22 cellular contexts compared by ENCODE assay signal in genomic region chr2:158904620-158905177, GRCh38.
DNase-seq lines count a peak whose midpoint lies in the region; ATAC-seq and TF ChIP-seq lines count a peak whose summit lies in the region.
"Had no signal": no experiment of that assay in that cellular context is flagged by ENCODE, and none has a peak within 500 bp of the region (broad histone marks: within the 10 kb centered on the region; RNA-seq: fewer than 3 reads in every experiment).

No MANE protein-coding gene starts in this region.

- H3K9me2 ChIP-seq in SK-N-SH = no peaks in the 10 kb centered on the region

- no peak overlapping the region for H3K27ac ChIP-seq in SK-N-SH (ENCODE audit: low read depth in 2 of 2, low read length in 1 of 2)
- no peak overlapping the region for H3K27ac ChIP-seq in neural progenitor cell
- H3K27ac ChIP-seq: BLaER1 treated with 17β-estradiol and CSF1 and Interleukin-3, amounts not matched to agents 10 nM and 100 nM; HL-60 had no signal

- no peaks in the 10 kb centered on the region for H4K20me1 ChIP-seq in SK-N-SH (ENCODE audit: insufficient read depth)
- no peaks in the 10 kb centered on the region for H4K20me1 ChIP-seq in neural progenitor cell (ENCODE audit: low read depth)
- H4K20me1 ChIP-seq: BLaER1 treated with 17β-estradiol and CSF1 and Interleukin-3, amounts not matched to agents 10 nM and 100 nM had no signal

- POLR2A ChIA-PET in SK-N-SH (lab: Yijun Ruan, JAX) = no interaction called here
- POLR2A ChIA-PET in activated CD4-positive, alpha-beta T cell treated with anti-CD3 and anti-CD28 coated beads for 36 hours (lab: Charles Lee) = no interaction called here

- 79% methylated on average over 1 of the region's 1 CpG for WGBS in SK-N-SH (ENCODE audit: low lambda C conversion rate)

- CTCF ChIA-PET in SK-N-SH (lab: Yijun Ruan, JAX) = interaction anchor here (0.7 to 1.7 kb wide), 4 partner anchors 12 to 266 kb away, joined by 3 to 4 read pairs (median 3); no protein-coding TSS in a partner anchor
- CTCF ChIA-PET in activated CD4-positive, alpha-beta T cell treated with anti-CD3 and anti-CD28 coated beads for 36 hours (lab: Charles Lee) = interaction anchor here (0.7 to 3.8 kb wide), 3 partner anchors 81 to 219 kb away, joined by 3 to 33 read pairs (median 4); no protein-coding TSS in a partner anchor

- H3K79me2 ChIP-seq in SK-N-SH (ENCODE audit: insufficient read depth) = no peaks in the 10 kb centered on the region
- no peaks in the 10 kb centered on the region for H3K79me2 ChIP-seq in neural progenitor cell (ENCODE audit: low read depth)

- H3K9ac ChIP-seq in SK-N-SH (no peak overlapping the region), neural progenitor cell (no peak overlapping the region)
- H3K9ac ChIP-seq: BLaER1 treated with 17β-estradiol and CSF1 and Interleukin-3, amounts not matched to agents 10 nM and 100 nM had no signal

- peaks cover 24% of the 10 kb centered on the region for H3K4me1 Mint-ChIP-seq in neural progenitor cell
- no peaks in the 10 kb centered on the region for H3K4me1 Mint-ChIP-seq in activated CD4-positive, alpha-beta T cell treated with anti-CD3 and anti-CD28 coated beads for 36 hours

- ATAC-seq in SK-N-SH treated with all-trans-retinoic acid at 6 μM for 48 hours = no peak
- ATAC-seq in activated CD4-positive, alpha-beta T cell treated with anti-CD3 and anti-CD28 coated beads for 36 hours = no peak
- ATAC-seq: Panc1 had no signal

- no peaks in the 10 kb centered on the region for H3K36me3 Mint-ChIP-seq in neural progenitor cell
- no peaks in the 10 kb centered on the region for H3K36me3 Mint-ChIP-seq in activated CD4-positive, alpha-beta T cell treated with anti-CD3 and anti-CD28 coated beads for 36 hours (ENCODE audit: low read depth)
- H3K36me3 Mint-ChIP-seq: CD4-positive, alpha-beta memory T cell had no signal

- TF ChIP-seq CTCF in SK-N-SH (IDR thresholded peaks at IDR 0.05) (no peak), fibroblast of villous mesenchyme (IDR thresholded peaks at IDR 0.05; ENCODE audit: insufficient read depth, low read depth, low read length) (no peak), neural progenitor cell (IDR thresholded peaks at IDR 0.05) (no peak), foreskin fibroblast (IDR thresholded peaks at IDR 0.05; ENCODE audit: low read depth, low read length) (no peak)

- TF ChIP-seq EP300 in SK-N-SH (IDR thresholded peaks at IDR 0.05; ENCODE audit: borderline replicate concordance in 1 of 2, low read depth in 1 of 2, low read length in 1 of 2) = no peak

- no peak for TF ChIP-seq RAD21 in SK-N-SH (IDR thresholded peaks at IDR 0.05; ENCODE audit: low read length)

- no peaks in the 10 kb centered on the region for H3K9me3 ChIP-seq in SK-N-SH
- H3K9me3 ChIP-seq in neural progenitor cell (ENCODE audit: low read depth) = no peaks in the 10 kb centered on the region
- H3K9me3 ChIP-seq: BLaER1 treated with 17β-estradiol and CSF1 and Interleukin-3, amounts not matched to agents 10 nM and 100 nM had no signal

- H3K4me2 ChIP-seq in SK-N-SH (no peak overlapping the region), neural progenitor cell (no peak overlapping the region)
- H3K4me2 ChIP-seq: BLaER1 treated with 17β-estradiol and CSF1 and Interleukin-3, amounts not matched to agents 10 nM and 100 nM had no signal

- no peaks in the 10 kb centered on the region for H3K9me3 Mint-ChIP-seq in neural progenitor cell
- H3K9me3 Mint-ChIP-seq in activated CD4-positive, alpha-beta T cell treated with anti-CD3 and anti-CD28 coated beads for 36 hours (ENCODE audit: low read depth) = no peaks in the 10 kb centered on the region
- H3K9me3 Mint-ChIP-seq: CD4-positive, alpha-beta memory T cell; HFFc6 had no signal

- no peaks in the 10 kb centered on the region for H3F3A ChIP-seq in SK-N-SH (replicated peaks; ENCODE audit: insufficient read depth)
- no peaks in the 10 kb centered on the region for H3F3A ChIP-seq in neural progenitor cell (ENCODE audit: low read depth)

- H3K4me3 ChIP-seq in SK-N-SH (ENCODE audit: low read depth in 2 of 2, low read length in 1 of 2) (no peak overlapping the region), fibroblast of villous mesenchyme (ENCODE audit: low read depth, low read length) (no peak overlapping the region), neural progenitor cell (no peak overlapping the region), foreskin fibroblast (ENCODE audit: low read depth in 1 of 2, low read length in 2 of 2) (no peak overlapping the region)
- H3K4me3 ChIP-seq: BLaER1 treated with 17β-estradiol and CSF1 and Interleukin-3, amounts not matched to agents 10 nM and 100 nM had no signal

- H3K4me3 Mint-ChIP-seq in neural progenitor cell = no peak overlapping the region
- H3K4me3 Mint-ChIP-seq in activated CD4-positive, alpha-beta T cell treated with anti-CD3 and anti-CD28 coated beads for 36 hours = no peak overlapping the region
- H3K4me3 Mint-ChIP-seq: CD4-positive, alpha-beta memory T cell; HFFc6 had no signal

- H3K27me3 ChIP-seq in SK-N-SH (ENCODE audit: insufficient read depth) = no peaks in the 10 kb centered on the region
- no peaks in the 10 kb centered on the region for H3K27me3 ChIP-seq in neural progenitor cell
- H3K27me3 ChIP-seq: BLaER1 treated with 17β-estradiol and CSF1 and Interleukin-3, amounts not matched to agents 10 nM and 100 nM had no signal

- H3K27me3 Mint-ChIP-seq in neural progenitor cell (ENCODE audit: insufficient read depth, low read depth) = no peaks in the 10 kb centered on the region
- H3K27me3 Mint-ChIP-seq in activated CD4-positive, alpha-beta T cell treated with anti-CD3 and anti-CD28 coated beads for 36 hours = no peaks in the 10 kb centered on the region

- H3K36me3 ChIP-seq in SK-N-SH (replicated peaks in 1 of 2; ENCODE audit: control insufficient read depth in 1 of 2, insufficient read depth in 2 of 2, low read length in 1 of 2) (no peaks in the 10 kb centered on the region), neural progenitor cell (no peaks in the 10 kb centered on the region)
- H3K36me3 ChIP-seq: BLaER1 treated with 17β-estradiol and CSF1 and Interleukin-3, amounts not matched to agents 10 nM and 100 nM had no signal

- DNase-seq in SK-N-SH (no peak), fibroblast of villous mesenchyme (ENCODE audit: low read depth) (peak; percentile 23), neural progenitor cell (ENCODE audit: low spot score) (no peak), foreskin fibroblast (no peak)
- no peak for DNase-seq in activated CD8-positive, alpha-beta memory T cell treated with anti-CD3 and anti-CD28 coated beads, Interleukin-2, amount 50 U/mL, for 4 hours
- no peak for DNase-seq in activated CD4-positive, alpha-beta T cell treated with anti-CD3 and anti-CD28 coated beads for 36 hours
- DNase-seq: 8988T; CD4-positive, alpha-beta memory T cell; DMS53; HFFc6; KG1; NCI-H1105; NCI-H146; NCI-H2029; NCI-H2171; NCI-H345; NCI-H524; NCI-H82 had no signal

- H3K4me1 ChIP-seq in SK-N-SH (ENCODE audit: control insufficient read depth in 1 of 2, insufficient read depth in 2 of 2, low read depth in 1 of 2, low read length in 1 of 2) = peaks cover 0 to 4% of the 10 kb centered on the region in 2 experiments; a peak in 1 of 4 replicates
- H3K4me1 ChIP-seq in neural progenitor cell = peaks cover 16% of the 10 kb centered on the region
- H3K4me1 ChIP-seq: BLaER1 treated with 17β-estradiol and CSF1 and Interleukin-3, amounts not matched to agents 10 nM and 100 nM had no signal

- peak overlapping the region; percentile 81 for H3K27ac Mint-ChIP-seq in neural progenitor cell
- H3K27ac Mint-ChIP-seq in activated CD4-positive, alpha-beta T cell treated with anti-CD3 and anti-CD28 coated beads for 36 hours = no peak overlapping the region
- H3K27ac Mint-ChIP-seq: CD4-positive, alpha-beta memory T cell; HFFc6 had no signal

- intact Hi-C loops in activated CD4-positive, alpha-beta T cell treated with anti-CD3 and anti-CD28 coated beads for 36 hours (cut with DNase I, micrococcal nuclease) = loop anchor here (5.0 kb wide), 4 partner anchors 283 to 1118 kb away; no protein-coding TSS in a partner anchor

- H2AFZ ChIP-seq in SK-N-SH (ENCODE audit: low read depth) (peak overlapping the region; percentile 64; the same call in 1 of the 2 replicates), neural progenitor cell (replicated peaks) (peak overlapping the region; percentile 12)

TF ChIP-seq in SK-N-SH, 30 proteins besides CTCF, POLR2A, EP300 and RAD21 (continues in another document):
- TF ChIP-seq FOXJ3 (CRISPR knock-in tag; IDR thresholded peaks at IDR 0.05) (no peak), JUND (IDR thresholded peaks at IDR 0.05) (no peak), TAF1 (IDR thresholded peaks at IDR 0.05; ENCODE audit: borderline replicate concordance, low read depth, low read length) (no peak)
- TF ChIP-seq, protein P1, sequence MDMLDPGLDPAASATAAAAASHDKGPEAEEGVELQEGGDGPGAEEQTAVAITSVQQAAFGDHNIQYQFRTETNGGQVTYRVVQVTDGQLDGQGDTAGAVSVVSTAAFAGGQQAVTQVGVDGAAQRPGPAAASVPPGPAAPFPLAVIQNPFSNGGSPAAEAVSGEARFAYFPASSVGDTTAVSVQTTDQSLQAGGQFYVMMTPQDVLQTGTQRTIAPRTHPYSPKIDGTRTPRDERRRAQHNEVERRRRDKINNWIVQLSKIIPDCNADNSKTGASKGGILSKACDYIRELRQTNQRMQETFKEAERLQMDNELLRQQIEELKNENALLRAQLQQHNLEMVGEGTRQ (IDR thresholded peaks at IDR 0.05; ENCODE audit: borderline replicate concordance, low read depth, low read length) = no peak

TF ChIP-seq in SK-N-SH treated with all-trans-retinoic acid at 6 μM for 48 hours, 23 proteins besides CTCF, POLR2A, EP300 and RAD21 (continues in another document):
- TF ChIP-seq TSHZ2 (CRISPR knock-in tag; IDR thresholded peaks at IDR 0.05) = no peak
